Comparison of ENCODE assay signal across 8 cellular contexts in genomic region chr5:174419523-174420132, GRCh38.
DNase-seq lines count a peak whose midpoint lies in the region; ATAC-seq, FAIRE-seq and TF ChIP-seq lines count a peak whose summit lies in the region.

No MANE protein-coding gene starts in this region.

- WGBS in adrenal gland, 4 donors = 13 to 18% (median 14%) methylated on average over 17 to 18 of the region's 18 CpGs
- 15% methylated on average over 18 of the region's 18 CpGs for WGBS in prostate gland

- DNase-seq in H54 (ENCODE audit: insufficient read length, low spot score) (peak; percentile 86), NAMALWA (ENCODE audit: low spot score) (peak; percentile 76), T-helper 1 cell (peak; percentile 32 to 72 (median 56)), adrenal gland (peak; percentile 87 to 96 (median 93)), left cardiac atrium (peak; percentile 90), prostate gland (ENCODE audit: low spot score) (peak; percentile 92), vagina (ENCODE audit: extremely low spot score in 2 of 2) (peak in 1 of 2 donors; percentile 80)

- H3K27ac ChIP-seq in DOHH2 (ENCODE audit: low read depth, low read length) = no peak overlapping the region
- no peak overlapping the region for H3K27ac ChIP-seq in adrenal gland
- no peak overlapping the region for H3K27ac ChIP-seq in prostate gland
- no peak overlapping the region for H3K27ac ChIP-seq in vagina

- intact Hi-C loops in adrenal gland (cut with DNase I) (loop anchor here (2.0 to 10.0 kb wide), 4 partner anchors 315 to 515 kb away; no protein-coding TSS in a partner anchor), left cardiac atrium (cut with DNase I) (loop anchor here (1.0 to 10.0 kb wide), 4 partner anchors 315 to 515 kb away; no protein-coding TSS in a partner anchor), prostate gland (cut with DNase I) (loop anchor here (1.0 to 5.0 kb wide), 3 partner anchors 313 to 517 kb away; no protein-coding TSS in a partner anchor), vagina (cut with DNase I) (loop anchor here (5.0 to 10.0 kb wide), 2 partner anchors 373 to 515 kb away; no protein-coding TSS in a partner anchor)

- no peaks in the 10 kb centered on the region for H3K9me2 ChIP-seq in DOHH2 (replicated peaks; ENCODE audit: control insufficient read depth, low read length)

- peak; percentile 94 for TF ChIP-seq CTCF in DOHH2 (IDR thresholded peaks at IDR 0.05; ENCODE audit: low read depth, low read length, poor library complexity, severe bottlenecking)
- TF ChIP-seq CTCF in adrenal gland (IDR thresholded peaks at IDR 0.05) = peak; percentile 86 to 95 (median 88)
- TF ChIP-seq CTCF in prostate gland (IDR thresholded peaks at IDR 0.05) = peak; percentile 74 to 92 (median 92)
- peak; percentile 31 to 72 (median 71) for TF ChIP-seq CTCF in vagina (IDR thresholded peaks at IDR 0.05)

- peak; percentile 96 to 97 for ATAC-seq in left cardiac atrium

- H4K20me1 ChIP-seq in DOHH2 (ENCODE audit: control insufficient read depth, insufficient read depth, low read depth, low read length) = no peaks in the 10 kb centered on the region

- H3K79me2 ChIP-seq in DOHH2 (ENCODE audit: control insufficient read depth, low read length) = no peaks in the 10 kb centered on the region

- H3K36me3 ChIP-seq in DOHH2 (ENCODE audit: control insufficient read depth, low read length) (no peaks in the 10 kb centered on the region), adrenal gland (replicated peaks in 1 of 2) (no peaks in the 10 kb centered on the region), prostate gland (no peaks in the 10 kb centered on the region), vagina (no peaks in the 10 kb centered on the region)

- no peak overlapping the region for H3K4me2 ChIP-seq in DOHH2 (ENCODE audit: low read length)

- no peaks in the 10 kb centered on the region for H3F3A ChIP-seq in DOHH2 (ENCODE audit: control insufficient read depth, insufficient read depth)

- TF ChIP-seq POLR2A in H54 (IDR thresholded peaks at IDR 0.05; ENCODE audit: low read depth, low read length) = no peak
- no peak for TF ChIP-seq POLR2A in adrenal gland (IDR thresholded peaks at IDR 0.05)
- no peak for TF ChIP-seq POLR2A in prostate gland (IDR thresholded peaks at IDR 0.05)
- TF ChIP-seq POLR2A in vagina (IDR thresholded peaks at IDR 0.05) = no peak

- no peaks in the 10 kb centered on the region for H3K27me3 ChIP-seq in DOHH2 (ENCODE audit: control insufficient read depth, low read length)
- peaks cover 21% of the 10 kb centered on the region for H3K27me3 ChIP-seq in adrenal gland
- H3K27me3 ChIP-seq in prostate gland (replicated peaks; ENCODE audit: insufficient read depth) = peaks cover 3% of the 10 kb centered on the region
- no peaks in the 10 kb centered on the region for H3K27me3 ChIP-seq in vagina

- FAIRE-seq in H54 (lab: Jason Lieb, UNC) = no peak

- H3K4me3 ChIP-seq in DOHH2 (ENCODE audit: low read length) (no peak overlapping the region), adrenal gland (no peak overlapping the region), prostate gland (no peak overlapping the region), vagina (no peak overlapping the region)

- H3K4me1 ChIP-seq in DOHH2 (ENCODE audit: control insufficient read depth, low read length) = no peaks in the 10 kb centered on the region
- H3K4me1 ChIP-seq in adrenal gland (replicated peaks in 1 of 2) = no peaks in the 10 kb centered on the region
- no peaks in the 10 kb centered on the region for H3K4me1 ChIP-seq in prostate gland (replicated peaks)
- peaks cover 8% of the 10 kb centered on the region for H3K4me1 ChIP-seq in vagina

- H3K9me3 ChIP-seq in DOHH2 (ENCODE audit: control insufficient read depth, insufficient read depth, low read length) (no peaks in the 10 kb centered on the region), adrenal gland (replicated peaks in 1 of 3) (no peaks in the 10 kb centered on the region), prostate gland (no peaks in the 10 kb centered on the region), vagina (no peaks in the 10 kb centered on the region)
